In the genomic region with DNA sequence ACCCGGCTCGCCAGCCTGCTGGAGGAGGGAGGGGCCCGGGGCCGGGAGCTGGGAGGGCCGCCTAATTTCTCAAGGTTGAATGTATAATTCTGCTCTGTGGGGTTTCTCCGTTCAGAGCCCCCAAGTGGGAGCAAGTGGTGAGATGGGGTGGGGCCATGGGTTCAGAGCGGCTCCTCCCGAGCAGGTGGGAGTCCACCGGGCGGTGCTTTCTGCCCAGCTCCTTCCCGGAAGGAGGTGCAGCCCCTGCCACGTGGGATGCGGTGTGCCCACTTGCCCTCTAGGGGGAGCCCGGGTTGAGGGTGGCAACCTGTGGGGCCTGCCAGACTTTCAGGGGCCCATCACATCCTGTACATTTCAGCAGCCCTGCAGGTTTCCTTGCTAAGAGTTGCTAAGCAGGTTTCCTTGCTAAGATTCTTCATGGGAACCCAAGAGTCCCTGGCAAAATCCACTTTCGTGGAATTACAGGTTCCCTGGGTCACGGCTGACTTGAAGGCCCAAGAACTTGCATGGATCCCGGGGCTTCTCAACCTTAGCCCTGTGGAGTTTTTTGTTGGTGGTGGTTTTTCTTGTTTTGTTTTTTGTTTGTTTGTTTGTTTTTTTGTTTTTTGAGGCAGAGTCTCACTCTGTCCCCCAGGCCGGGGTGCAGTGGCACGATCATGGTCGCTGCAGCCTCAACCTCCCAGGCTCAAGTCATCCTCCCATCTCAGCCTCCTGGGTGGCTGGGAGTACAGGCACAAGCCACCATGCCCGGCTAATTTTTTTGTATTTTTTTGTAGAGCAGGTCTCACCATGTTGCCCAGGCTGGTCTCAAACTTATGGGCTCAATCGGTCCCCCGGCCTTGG, we compare ENCODE assay signal across 2 cellular contexts.
TF ChIP-seq lines count a peak whose summit lies in the region.

No MANE protein-coding gene starts in this region.

TF ChIP-seq in K562, 482 proteins besides CTCF, POLR2A, EP300 and RAD21 (continued from another document and continues in another):
- TF ChIP-seq, protein P1, sequence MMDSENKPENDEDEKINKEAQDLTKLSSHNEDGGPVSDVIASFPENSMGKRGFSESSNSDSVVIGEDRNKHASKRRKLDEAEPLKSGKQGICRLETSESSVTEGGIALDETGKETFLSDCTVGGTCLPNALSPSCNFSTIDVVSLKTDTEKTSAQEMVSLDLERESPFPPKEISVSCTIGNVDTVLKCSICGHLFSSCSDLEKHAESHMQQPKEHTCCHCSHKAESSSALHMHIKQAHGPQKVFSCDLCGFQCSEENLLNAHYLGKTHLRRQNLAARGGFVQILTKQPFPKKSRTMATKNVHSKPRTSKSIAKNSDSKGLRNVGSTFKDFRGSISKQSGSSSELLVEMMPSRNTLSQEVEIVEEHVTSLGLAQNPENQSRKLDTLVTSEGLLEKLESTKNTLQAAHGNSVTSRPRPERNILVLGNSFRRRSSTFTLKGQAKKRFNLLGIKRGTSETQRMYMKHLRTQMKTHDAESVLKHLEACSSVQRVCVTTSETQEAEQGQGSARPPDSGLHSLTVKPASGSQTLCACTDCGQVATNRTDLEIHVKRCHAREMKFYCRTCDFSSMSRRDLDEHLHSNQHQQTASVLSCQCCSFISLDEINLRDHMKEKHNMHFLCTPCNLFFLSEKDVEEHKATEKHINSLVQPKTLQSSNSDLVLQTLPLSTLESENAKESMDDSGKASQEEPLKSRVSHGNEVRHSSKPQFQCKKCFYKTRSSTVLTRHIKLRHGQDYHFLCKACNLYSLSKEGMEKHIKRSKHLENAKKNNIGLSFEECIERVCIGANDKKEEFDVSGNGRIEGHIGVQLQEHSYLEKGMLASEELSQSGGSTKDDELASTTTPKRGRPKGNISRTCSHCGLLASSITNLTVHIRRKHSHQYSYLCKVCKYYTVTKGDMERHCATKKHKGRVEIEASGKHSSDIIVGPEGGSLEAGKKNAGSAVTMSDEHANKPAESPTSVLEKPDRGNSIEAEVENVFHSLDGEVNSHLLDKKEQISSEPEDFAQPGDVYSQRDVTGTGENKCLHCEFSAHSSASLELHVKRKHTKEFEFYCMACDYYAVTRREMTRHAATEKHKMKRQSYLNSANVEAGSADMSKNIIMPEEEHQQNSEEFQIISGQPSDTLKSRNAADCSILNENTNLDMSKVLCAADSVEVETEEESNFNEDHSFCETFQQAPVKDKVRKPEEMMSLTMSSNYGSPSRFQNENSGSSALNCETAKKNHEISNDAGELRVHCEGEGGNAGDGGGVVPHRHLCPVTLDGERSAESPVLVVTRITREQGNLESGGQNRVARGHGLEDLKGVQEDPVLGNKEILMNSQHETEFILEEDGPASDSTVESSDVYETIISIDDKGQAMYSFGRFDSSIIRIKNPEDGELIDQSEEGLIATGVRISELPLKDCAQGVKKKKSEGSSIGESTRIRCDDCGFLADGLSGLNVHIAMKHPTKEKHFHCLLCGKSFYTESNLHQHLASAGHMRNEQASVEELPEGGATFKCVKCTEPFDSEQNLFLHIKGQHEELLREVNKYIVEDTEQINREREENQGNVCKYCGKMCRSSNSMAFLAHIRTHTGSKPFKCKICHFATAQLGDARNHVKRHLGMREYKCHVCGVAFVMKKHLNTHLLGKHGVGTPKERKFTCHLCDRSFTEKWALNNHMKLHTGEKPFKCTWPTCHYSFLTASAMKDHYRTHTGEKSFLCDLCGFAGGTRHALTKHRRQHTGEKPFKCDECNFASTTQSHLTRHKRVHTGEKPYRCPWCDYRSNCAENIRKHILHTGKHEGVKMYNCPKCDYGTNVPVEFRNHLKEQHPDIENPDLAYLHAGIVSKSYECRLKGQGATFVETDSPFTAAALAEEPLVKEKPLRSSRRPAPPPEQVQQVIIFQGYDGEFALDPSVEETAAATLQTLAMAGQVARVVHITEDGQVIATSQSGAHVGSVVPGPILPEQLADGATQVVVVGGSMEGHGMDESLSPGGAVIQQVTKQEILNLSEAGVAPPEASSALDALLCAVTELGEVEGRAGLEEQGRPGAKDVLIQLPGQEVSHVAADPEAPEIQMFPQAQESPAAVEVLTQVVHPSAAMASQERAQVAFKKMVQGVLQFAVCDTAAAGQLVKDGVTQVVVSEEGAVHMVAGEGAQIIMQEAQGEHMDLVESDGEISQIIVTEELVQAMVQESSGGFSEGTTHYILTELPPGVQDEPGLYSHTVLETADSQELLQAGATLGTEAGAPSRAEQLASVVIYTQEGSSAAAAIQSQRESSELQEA (IDR thresholded peaks at IDR 0.05; ENCODE audit: low read depth): no peak
- TF ChIP-seq ZNF57 (CRISPR knock-in tag; IDR thresholded peaks at IDR 0.05): no peak
- TF ChIP-seq BHLHE40 (IDR thresholded peaks at IDR 0.05; ENCODE audit: low read length): peak; percentile 56
- TF ChIP-seq STAT5A (IDR thresholded peaks at IDR 0.05; ENCODE audit: borderline replicate concordance, low read length): no peak
- TF ChIP-seq CBFA2T3 (IDR thresholded peaks at IDR 0.05): no peak
- no peak for TF ChIP-seq HDAC8 (tag; IDR thresholded peaks at IDR 0.05)
- peak; percentile 70 for TF ChIP-seq HMGN3 (IDR thresholded peaks at IDR 0.05; ENCODE audit: borderline replicate concordance, extremely low read depth, insufficient read length, low read depth, low read length)
- TF ChIP-seq PYGO2 (tag; IDR thresholded peaks at IDR 0.05): no peak
- TF ChIP-seq, protein P2, sequence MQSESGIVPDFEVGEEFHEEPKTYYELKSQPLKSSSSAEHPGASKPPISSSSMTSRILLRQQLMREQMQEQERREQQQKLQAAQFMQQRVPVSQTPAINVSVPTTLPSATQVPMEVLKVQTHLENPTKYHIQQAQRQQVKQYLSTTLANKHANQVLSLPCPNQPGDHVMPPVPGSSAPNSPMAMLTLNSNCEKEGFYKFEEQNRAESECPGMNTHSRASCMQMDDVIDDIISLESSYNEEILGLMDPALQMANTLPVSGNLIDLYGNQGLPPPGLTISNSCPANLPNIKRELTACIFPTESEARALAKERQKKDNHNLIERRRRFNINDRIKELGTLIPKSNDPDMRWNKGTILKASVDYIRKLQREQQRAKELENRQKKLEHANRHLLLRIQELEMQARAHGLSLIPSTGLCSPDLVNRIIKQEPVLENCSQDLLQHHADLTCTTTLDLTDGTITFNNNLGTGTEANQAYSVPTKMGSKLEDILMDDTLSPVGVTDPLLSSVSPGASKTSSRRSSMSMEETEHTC (IDR thresholded peaks at IDR 0.05): peak; percentile 65; the same call in 1 of the 2 replicates

TF ChIP-seq in HepG2, 621 proteins besides CTCF, POLR2A, EP300 and RAD21 (continued from another document and continues in another):
- TF ChIP-seq, protein P3, sequence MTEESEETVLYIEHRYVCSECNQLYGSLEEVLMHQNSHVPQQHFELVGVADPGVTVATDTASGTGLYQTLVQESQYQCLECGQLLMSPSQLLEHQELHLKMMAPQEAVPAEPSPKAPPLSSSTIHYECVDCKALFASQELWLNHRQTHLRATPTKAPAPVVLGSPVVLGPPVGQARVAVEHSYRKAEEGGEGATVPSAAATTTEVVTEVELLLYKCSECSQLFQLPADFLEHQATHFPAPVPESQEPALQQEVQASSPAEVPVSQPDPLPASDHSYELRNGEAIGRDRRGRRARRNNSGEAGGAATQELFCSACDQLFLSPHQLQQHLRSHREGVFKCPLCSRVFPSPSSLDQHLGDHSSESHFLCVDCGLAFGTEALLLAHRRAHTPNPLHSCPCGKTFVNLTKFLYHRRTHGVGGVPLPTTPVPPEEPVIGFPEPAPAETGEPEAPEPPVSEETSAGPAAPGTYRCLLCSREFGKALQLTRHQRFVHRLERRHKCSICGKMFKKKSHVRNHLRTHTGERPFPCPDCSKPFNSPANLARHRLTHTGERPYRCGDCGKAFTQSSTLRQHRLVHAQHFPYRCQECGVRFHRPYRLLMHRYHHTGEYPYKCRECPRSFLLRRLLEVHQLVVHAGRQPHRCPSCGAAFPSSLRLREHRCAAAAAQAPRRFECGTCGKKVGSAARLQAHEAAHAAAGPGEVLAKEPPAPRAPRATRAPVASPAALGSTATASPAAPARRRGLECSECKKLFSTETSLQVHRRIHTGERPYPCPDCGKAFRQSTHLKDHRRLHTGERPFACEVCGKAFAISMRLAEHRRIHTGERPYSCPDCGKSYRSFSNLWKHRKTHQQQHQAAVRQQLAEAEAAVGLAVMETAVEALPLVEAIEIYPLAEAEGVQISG (CRISPR knock-in tag; IDR thresholded peaks at IDR 0.05): peak; percentile 45; the same call in 1 of the 2 replicates
- TF ChIP-seq, protein P4, sequence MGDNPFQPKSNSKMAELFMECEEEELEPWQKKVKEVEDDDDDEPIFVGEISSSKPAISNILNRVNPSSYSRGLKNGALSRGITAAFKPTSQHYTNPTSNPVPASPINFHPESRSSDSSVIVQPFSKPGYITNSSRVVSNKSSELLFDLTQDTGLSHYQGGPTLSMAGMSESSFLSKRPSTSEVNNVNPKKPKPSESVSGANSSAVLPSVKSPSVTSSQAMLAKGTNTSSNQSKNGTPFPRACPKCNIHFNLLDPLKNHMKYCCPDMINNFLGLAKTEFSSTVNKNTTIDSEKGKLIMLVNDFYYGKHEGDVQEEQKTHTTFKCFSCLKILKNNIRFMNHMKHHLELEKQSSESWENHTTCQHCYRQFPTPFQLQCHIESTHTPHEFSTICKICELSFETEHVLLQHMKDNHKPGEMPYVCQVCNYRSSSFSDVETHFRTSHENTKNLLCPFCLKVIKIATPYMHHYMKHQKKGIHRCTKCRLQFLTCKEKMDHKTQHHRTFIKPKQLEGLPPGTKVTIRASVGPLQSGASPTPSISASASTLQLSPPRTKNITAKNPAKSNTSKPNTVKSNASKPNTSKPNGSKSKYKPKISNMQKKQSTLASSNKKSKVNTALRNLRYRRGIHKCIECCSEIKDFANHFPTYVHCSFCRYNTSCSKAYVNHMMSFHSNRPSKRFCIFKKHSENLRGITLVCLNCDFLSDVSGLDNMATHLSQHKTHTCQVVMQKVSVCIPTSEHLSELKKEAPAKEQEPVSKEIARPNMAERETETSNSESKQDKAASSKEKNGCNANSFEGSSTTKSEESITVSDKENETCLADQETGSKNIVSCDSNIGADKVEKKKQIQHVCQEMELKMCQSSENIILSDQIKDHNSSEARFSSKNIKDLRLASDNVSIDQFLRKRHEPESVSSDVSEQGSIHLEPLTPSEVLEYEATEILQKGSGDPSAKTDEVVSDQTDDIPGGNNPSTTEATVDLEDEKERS (CRISPR knock-in tag; IDR thresholded peaks at IDR 0.05): no peak
- TF ChIP-seq, protein P5, sequence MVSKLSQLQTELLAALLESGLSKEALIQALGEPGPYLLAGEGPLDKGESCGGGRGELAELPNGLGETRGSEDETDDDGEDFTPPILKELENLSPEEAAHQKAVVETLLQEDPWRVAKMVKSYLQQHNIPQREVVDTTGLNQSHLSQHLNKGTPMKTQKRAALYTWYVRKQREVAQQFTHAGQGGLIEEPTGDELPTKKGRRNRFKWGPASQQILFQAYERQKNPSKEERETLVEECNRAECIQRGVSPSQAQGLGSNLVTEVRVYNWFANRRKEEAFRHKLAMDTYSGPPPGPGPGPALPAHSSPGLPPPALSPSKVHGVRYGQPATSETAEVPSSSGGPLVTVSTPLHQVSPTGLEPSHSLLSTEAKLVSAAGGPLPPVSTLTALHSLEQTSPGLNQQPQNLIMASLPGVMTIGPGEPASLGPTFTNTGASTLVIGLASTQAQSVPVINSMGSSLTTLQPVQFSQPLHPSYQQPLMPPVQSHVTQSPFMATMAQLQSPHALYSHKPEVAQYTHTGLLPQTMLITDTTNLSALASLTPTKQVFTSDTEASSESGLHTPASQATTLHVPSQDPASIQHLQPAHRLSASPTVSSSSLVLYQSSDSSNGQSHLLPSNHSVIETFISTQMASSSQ (IDR thresholded peaks at IDR 0.05; ENCODE audit: low read depth): no peak
- TF ChIP-seq, protein P5 (CRISPR knock-in tag; IDR thresholded peaks at IDR 0.05; ENCODE audit: borderline replicate concordance): 0 out of 2 replicates have a peak, but pooled peaks have one; percentile 36
- TF ChIP-seq, protein P6, sequence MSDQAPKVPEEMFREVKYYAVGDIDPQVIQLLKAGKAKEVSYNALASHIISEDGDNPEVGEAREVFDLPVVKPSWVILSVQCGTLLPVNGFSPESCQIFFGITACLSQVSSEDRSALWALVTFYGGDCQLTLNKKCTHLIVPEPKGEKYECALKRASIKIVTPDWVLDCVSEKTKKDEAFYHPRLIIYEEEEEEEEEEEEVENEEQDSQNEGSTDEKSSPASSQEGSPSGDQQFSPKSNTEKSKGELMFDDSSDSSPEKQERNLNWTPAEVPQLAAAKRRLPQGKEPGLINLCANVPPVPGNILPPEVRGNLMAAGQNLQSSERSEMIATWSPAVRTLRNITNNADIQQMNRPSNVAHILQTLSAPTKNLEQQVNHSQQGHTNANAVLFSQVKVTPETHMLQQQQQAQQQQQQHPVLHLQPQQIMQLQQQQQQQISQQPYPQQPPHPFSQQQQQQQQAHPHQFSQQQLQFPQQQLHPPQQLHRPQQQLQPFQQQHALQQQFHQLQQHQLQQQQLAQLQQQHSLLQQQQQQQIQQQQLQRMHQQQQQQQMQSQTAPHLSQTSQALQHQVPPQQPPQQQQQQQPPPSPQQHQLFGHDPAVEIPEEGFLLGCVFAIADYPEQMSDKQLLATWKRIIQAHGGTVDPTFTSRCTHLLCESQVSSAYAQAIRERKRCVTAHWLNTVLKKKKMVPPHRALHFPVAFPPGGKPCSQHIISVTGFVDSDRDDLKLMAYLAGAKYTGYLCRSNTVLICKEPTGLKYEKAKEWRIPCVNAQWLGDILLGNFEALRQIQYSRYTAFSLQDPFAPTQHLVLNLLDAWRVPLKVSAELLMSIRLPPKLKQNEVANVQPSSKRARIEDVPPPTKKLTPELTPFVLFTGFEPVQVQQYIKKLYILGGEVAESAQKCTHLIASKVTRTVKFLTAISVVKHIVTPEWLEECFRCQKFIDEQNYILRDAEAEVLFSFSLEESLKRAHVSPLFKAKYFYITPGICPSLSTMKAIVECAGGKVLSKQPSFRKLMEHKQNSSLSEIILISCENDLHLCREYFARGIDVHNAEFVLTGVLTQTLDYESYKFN (CRISPR knock-in tag; conservative IDR thresholded peaks at IDR 0.05): no peak
- TF ChIP-seq ZNF430 (CRISPR knock-in tag; IDR thresholded peaks at IDR 0.05): no peak
- TF ChIP-seq, protein P7, sequence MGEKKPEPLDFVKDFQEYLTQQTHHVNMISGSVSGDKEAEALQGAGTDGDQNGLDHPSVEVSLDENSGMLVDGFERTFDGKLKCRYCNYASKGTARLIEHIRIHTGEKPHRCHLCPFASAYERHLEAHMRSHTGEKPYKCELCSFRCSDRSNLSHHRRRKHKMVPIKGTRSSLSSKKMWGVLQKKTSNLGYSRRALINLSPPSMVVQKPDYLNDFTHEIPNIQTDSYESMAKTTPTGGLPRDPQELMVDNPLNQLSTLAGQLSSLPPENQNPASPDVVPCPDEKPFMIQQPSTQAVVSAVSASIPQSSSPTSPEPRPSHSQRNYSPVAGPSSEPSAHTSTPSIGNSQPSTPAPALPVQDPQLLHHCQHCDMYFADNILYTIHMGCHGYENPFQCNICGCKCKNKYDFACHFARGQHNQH (CRISPR knock-in tag; IDR thresholded peaks at IDR 0.05): 0 out of 2 replicates have a peak, but pooled peaks have one; percentile 25
- TF ChIP-seq HES4 (CRISPR knock-in tag; IDR thresholded peaks at IDR 0.05; ENCODE audit: borderline replicate concordance): no peak
- no peak for TF ChIP-seq JUNB (CRISPR knock-in tag; IDR thresholded peaks at IDR 0.05; ENCODE audit: borderline replicate concordance)
- no peak for TF ChIP-seq ZNF350 (CRISPR knock-in tag; IDR thresholded peaks at IDR 0.05; ENCODE audit: borderline replicate concordance, low read depth)
- no peak for TF ChIP-seq ZC3H13 (CRISPR knock-in tag; IDR thresholded peaks at IDR 0.05)
